Comparison of ENCODE assay signal across 27 cellular contexts in the genomic region with DNA sequence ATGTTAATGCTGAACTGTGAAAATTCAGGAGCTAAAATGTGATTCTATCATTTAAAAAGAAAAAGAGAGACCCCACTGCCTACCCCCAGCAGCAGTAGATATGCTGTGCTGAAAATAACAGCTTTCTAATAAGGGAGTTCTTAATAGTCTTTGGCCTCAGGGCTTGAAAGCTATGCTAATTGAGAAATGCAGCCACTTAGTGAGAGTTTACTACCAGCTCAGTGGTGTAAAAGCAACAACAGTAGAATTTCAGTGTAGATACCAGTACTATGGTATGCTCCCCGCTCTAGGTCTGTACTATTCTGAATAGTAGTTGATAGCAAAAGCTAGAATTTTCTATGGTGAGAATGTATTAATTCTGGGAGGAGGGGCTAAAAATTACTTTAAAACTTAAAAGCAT.
"Had no signal": no experiment of that assay in that cellular context is flagged by ENCODE, and none has a peak within 500 bp of the region (broad histone marks: within the 10 kb centered on the region; RNA-seq: fewer than 3 reads in every experiment).

No MANE protein-coding gene starts in this region.

- H3K27me3 ChIP-seq: adrenal gland, body of pancreas, esophagus squamous epithelium, gastroesophageal sphincter had no signal

- H3K36me3 ChIP-seq: adrenal gland, esophagus squamous epithelium, gastroesophageal sphincter had no signal

- H3K4me3 ChIP-seq: adrenal gland, body of pancreas, esophagus squamous epithelium, gastroesophageal sphincter had no signal

- H3K4me1 ChIP-seq: adrenal gland, esophagus squamous epithelium, gastroesophageal sphincter had no signal

- H3K27ac ChIP-seq: adrenal gland, body of pancreas, epithelial cell of prostate, esophagus squamous epithelium, gastroesophageal sphincter had no signal

- H3K9me3 ChIP-seq: adrenal gland, body of pancreas, esophagus squamous epithelium had no signal

- DNase-seq: activated CD4-positive, alpha-beta memory T cell treated with anti-CD3 and anti-CD28 coated beads, Interleukin-2, amount 10 ng/mL, durations not matched to agents 7 days and 5 days; activated CD4-positive, alpha-beta T cell treated with anti-CD3 and anti-CD28 coated beads for 1 hour; activated CD4-positive, alpha-beta T cell treated with anti-CD3 and anti-CD28 coated beads for 4 hours; activated CD4-positive, alpha-beta T cell treated with anti-CD3 and anti-CD28 coated beads, Interleukin-2, amount 10 ng/mL, durations not matched to agents 7 days and 5 days; activated CD4-positive, alpha-beta T cell treated with anti-CD3 and anti-CD28 coated beads, Interleukin-2, amount 50 U/mL, for 4 hours; activated CD8-positive, alpha-beta memory T cell treated with anti-CD3 and anti-CD28 coated beads, Interleukin-2, amount 50 U/mL, for 48 hours; activated gamma-delta T cell; activated naive CD4-positive, alpha-beta T cell; activated naive CD8-positive, alpha-beta T cell treated with anti-CD3 and anti-CD28 coated beads for 36 hours; activated naive CD8-positive, alpha-beta T cell treated with anti-CD3 and anti-CD28 coated beads, Interleukin-2, amount 50 U/mL, for 24 hours; activated T-cell treated with anti-CD3 and anti-CD28 coated beads for 4 hours; activated T-cell treated with anti-CD3 and anti-CD28 coated beads, Interleukin-2, amount 50 U/mL, for 24 hours; activated T-cell treated with anti-CD3 and anti-CD28 coated beads, Interleukin-2, amount 50 U/mL, for 72 hours; adrenal gland; amygdala; aorta; body of pancreas; caudate nucleus; cortex of kidney; dermis blood vessel endothelial cell; effector CD4-positive, alpha-beta T cell; effector memory CD8-positive, alpha-beta T cell; esophagus squamous epithelium; foreskin melanocyte; T-helper 2 cell had no signal
